Comparison of ENCODE assay signal across 18 cellular contexts in the genomic region with DNA sequence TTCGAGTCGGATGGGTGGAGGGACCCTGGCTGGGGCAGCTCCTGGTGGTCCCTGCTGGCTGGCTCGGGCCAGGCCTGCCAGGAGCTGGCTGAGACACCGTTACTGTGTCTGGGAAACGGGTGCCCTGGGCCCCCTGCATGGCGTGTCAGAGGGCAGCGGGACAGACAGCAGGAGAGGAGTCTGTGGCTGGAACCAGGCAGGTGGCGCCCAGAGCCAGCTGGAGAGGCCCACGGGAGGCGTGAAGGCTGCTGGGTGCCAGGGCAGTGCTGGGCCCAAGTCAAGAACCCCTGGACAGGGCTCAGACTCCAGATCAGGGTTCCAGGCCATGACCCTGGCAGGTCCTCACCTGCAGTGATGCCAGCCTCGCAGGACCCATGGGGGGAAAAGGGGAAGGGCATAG. TPM values are rescaled to one million over a fixed set of nuclear protein-coding genes. Genes with fewer than 3 reads are reported as not detected.
DNase-seq lines count a peak whose midpoint lies in the region; ATAC-seq and TF ChIP-seq lines count a peak whose summit lies in the region.
"Had no signal": no experiment of that assay in that cellular context is flagged by ENCODE, and none has a peak within 500 bp of the region (broad histone marks: within the 10 kb centered on the region; RNA-seq: fewer than 3 reads in every experiment).

No MANE protein-coding gene starts in this region.

- no peak for ATAC-seq in activated naive CD4-positive, alpha-beta T cell treated with anti-CD3 and anti-CD28 coated beads, Interleukin-2, amount 50 U/mL, for 72 hours
- ATAC-seq in activated naive CD8-positive, alpha-beta T cell treated with anti-CD3 and anti-CD28 coated beads, Interleukin-2, amount 10 ng/mL, durations not matched to agents 7 days and 5 days (ENCODE audit: low read depth) = no peak
- no peak for ATAC-seq in GM18909 (IDR thresholded peaks at IDR 0.05; ENCODE audit: poor library complexity, unreplicated experiment)

- CTCF ChIA-PET in PC-9 (lab: Charles Lee) = no interaction called here

- H3K9me3 ChIP-seq in PC-9 (ENCODE audit: insufficient read depth, low read depth) (no peaks in the 10 kb centered on the region), skeletal muscle satellite cell (replicated peaks; ENCODE audit: low read length) (peaks cover 17% of the 10 kb centered on the region), WERI-Rb-1 (ENCODE audit: severe bottlenecking) (peaks cover 26% of the 10 kb centered on the region)
- H3K9me3 ChIP-seq: neutrophil had no signal

- intact Hi-C loops in PC-9 (cut with micrococcal nuclease; ENCODE audit: unreplicated experiment) = no loop called here

- H3K9me3 Mint-ChIP-seq in activated naive CD4-positive, alpha-beta T cell treated with anti-CD3 and anti-CD28 coated beads, Interleukin-2, amount 50 U/mL, for 72 hours = peaks cover 0 to 8% of the 10 kb centered on the region in 2 donors
- H3K9me3 Mint-ChIP-seq in activated naive CD8-positive, alpha-beta T cell treated with anti-CD3 and anti-CD28 coated beads, Interleukin-2, amount 10 ng/mL, durations not matched to agents 7 days and 5 days = peaks cover 5% of the 10 kb centered on the region

- H3K27ac ChIP-seq in PC-9 = no peak overlapping the region
- no peak overlapping the region for H3K27ac ChIP-seq in WERI-Rb-1
- H3K27ac ChIP-seq: gastrocnemius medialis, neutrophil, suprapubic skin had no signal

- no TSS peak for BruUV-seq in PC-9 (replicated peaks; lab: Mats Ljungman, UMichigan)

- peaks cover 0 to 13% of the 10 kb centered on the region in 2 donors for H3K36me3 Mint-ChIP-seq in activated naive CD4-positive, alpha-beta T cell treated with anti-CD3 and anti-CD28 coated beads, Interleukin-2, amount 50 U/mL, for 72 hours
- H3K36me3 Mint-ChIP-seq in activated naive CD8-positive, alpha-beta T cell treated with anti-CD3 and anti-CD28 coated beads, Interleukin-2, amount 10 ng/mL, durations not matched to agents 7 days and 5 days = peaks cover 8% of the 10 kb centered on the region

- H3K9ac ChIP-seq in skeletal muscle satellite cell (ENCODE audit: low read depth, low read length) = no peak overlapping the region

- peaks cover 5% of the 10 kb centered on the region for H3K4me1 Mint-ChIP-seq in activated naive CD8-positive, alpha-beta T cell treated with anti-CD3 and anti-CD28 coated beads, Interleukin-2, amount 10 ng/mL, durations not matched to agents 7 days and 5 days
- H3K4me1 Mint-ChIP-seq: activated B cell treated with CpG ODN at 0.5 μM for 24 hours had no signal

- TF ChIP-seq CTCF in PC-9 (conservative IDR thresholded peaks at IDR 0.05) = no peak
- no peak for TF ChIP-seq CTCF in WERI-Rb-1 (IDR thresholded peaks at IDR 0.05; ENCODE audit: low read depth, low read length)

- H3K27me3 ChIP-seq in PC-9 (ENCODE audit: insufficient read depth, low read depth) = peaks cover 54% of the 10 kb centered on the region
- H3K27me3 ChIP-seq in skeletal muscle satellite cell (ENCODE audit: control insufficient read depth, insufficient read depth, low read length) = peaks cover 34% of the 10 kb centered on the region
- peaks cover 11% of the 10 kb centered on the region for H3K27me3 ChIP-seq in WERI-Rb-1 (ENCODE audit: insufficient read depth, low read depth, severe bottlenecking)

- H3F3A ChIP-seq in PC-9 (ENCODE audit: insufficient read depth, low read depth) = peaks cover 5% of the 10 kb centered on the region; the same call in 1 of the 2 replicates

- H3K27me3 Mint-ChIP-seq in activated naive CD8-positive, alpha-beta T cell treated with anti-CD3 and anti-CD28 coated beads, Interleukin-2, amount 10 ng/mL, durations not matched to agents 7 days and 5 days = peaks cover 13% of the 10 kb centered on the region

- H3K36me3 ChIP-seq in PC-9 (ENCODE audit: low read depth) (no peaks in the 10 kb centered on the region), skeletal muscle satellite cell (ENCODE audit: insufficient read depth, low read length) (no peaks in the 10 kb centered on the region), WERI-Rb-1 (no peaks in the 10 kb centered on the region)
- H3K36me3 ChIP-seq: gastrocnemius medialis, neutrophil, suprapubic skin had no signal

- no peaks in the 10 kb centered on the region for H3K9me2 ChIP-seq in PC-9 (ENCODE audit: insufficient read depth)

- peak; percentile 13 for DNase-seq in activated naive CD4-positive, alpha-beta T cell treated with Interleukin-2 at 50 U/mL for 16 hours
- DNase-seq in activated naive CD4-positive, alpha-beta T cell treated with anti-CD3 and anti-CD28 coated beads, Interleukin-2, amount 50 U/mL, for 72 hours (ENCODE audit: low spot score in 2 of 2) = no peak
- no peak for DNase-seq in PC-9
- DNase-seq in activated naive CD8-positive, alpha-beta T cell treated with anti-CD3 and anti-CD28 coated beads, Interleukin-2, amount 10 ng/mL, durations not matched to agents 7 days and 5 days = no peak
- no peak for DNase-seq in WERI-Rb-1
- DNase-seq in NCI-H2029 (lab: John Stamatoyannopoulos, UW) = no peak
- DNase-seq: activated B cell treated with CpG ODN at 0.5 μM for 24 hours, gastrocnemius medialis, left cardiac atrium, MM.1S, NCI-H146, NCI-H774, OCI-M1 had no signal

- no peak overlapping the region for H2AFZ ChIP-seq in PC-9

- H3K27ac Mint-ChIP-seq in activated naive CD4-positive, alpha-beta T cell treated with anti-CD3 and anti-CD28 coated beads, Interleukin-2, amount 50 U/mL, for 72 hours = peak overlapping the region in 1 of 2 donors; percentile 66
- H3K27ac Mint-ChIP-seq in activated naive CD8-positive, alpha-beta T cell treated with anti-CD3 and anti-CD28 coated beads, Interleukin-2, amount 10 ng/mL, durations not matched to agents 7 days and 5 days = no peak overlapping the region
- H3K27ac Mint-ChIP-seq: activated B cell treated with CpG ODN at 0.5 μM for 24 hours, HFFc6 had no signal

- H3K79me2 ChIP-seq in PC-9 (ENCODE audit: low read depth) = no peaks in the 10 kb centered on the region

- peak overlapping the region; percentile 82 for H3K4me2 ChIP-seq in PC-9
- H3K4me2 ChIP-seq in skeletal muscle satellite cell (ENCODE audit: low read length) = peak overlapping the region; percentile 66

- H4K20me1 ChIP-seq in PC-9 (ENCODE audit: insufficient read depth) = no peaks in the 10 kb centered on the region

- POLR2A ChIA-PET in PC-9 (lab: Charles Lee; ENCODE audit: unreplicated experiment) = no interaction called here
- POLR2A ChIA-PET in activated naive CD8-positive, alpha-beta T cell treated with anti-CD3 and anti-CD28 coated beads, Interleukin-2, amount 10 ng/mL, durations not matched to agents 7 days and 5 days (lab: Charles Lee) = no interaction called here

- H3K4me1 ChIP-seq in PC-9 (replicated peaks; ENCODE audit: insufficient read depth) (peaks cover 27% of the 10 kb centered on the region), skeletal muscle satellite cell (ENCODE audit: control insufficient read depth, insufficient read depth, low read length) (peaks cover 20% of the 10 kb centered on the region)
- H3K4me1 ChIP-seq: gastrocnemius medialis had no signal

- H3K4me3 ChIP-seq in PC-9 (peak overlapping the region; percentile 44; the same call in 1 of the 2 replicates), skeletal muscle satellite cell (ENCODE audit: low read length) (no peak overlapping the region), WERI-Rb-1 (ENCODE audit: low read depth, low read length) (no peak overlapping the region)

- peak overlapping the region; percentile 41 for H3K4me3 Mint-ChIP-seq in activated naive CD8-positive, alpha-beta T cell treated with anti-CD3 and anti-CD28 coated beads, Interleukin-2, amount 10 ng/mL, durations not matched to agents 7 days and 5 days
- H3K4me3 Mint-ChIP-seq: activated B cell treated with CpG ODN at 0.5 μM for 24 hours, HFFc6 had no signal

RNA-seq across cellular contexts. Expression of gene SOX8, which starts 16.6 kb away (rescaled TPM):
- 1 to 10 TPM in 1 of 2 donors, under 1 TPM in 1; 0.43 to 5.9 TPM for total RNA-seq in activated naive CD4-positive, alpha-beta T cell treated with anti-CD3 and anti-CD28 coated beads, Interleukin-2, amount 50 U/mL, for 72 hours
- not detected in 2 replicates for total RNA-seq in PC-9 (2021)
- under 1 TPM; 0.50 to 0.60 TPM for total RNA-seq in activated naive CD8-positive, alpha-beta T cell treated with anti-CD3 and anti-CD28 coated beads, Interleukin-2, amount 10 ng/mL, durations not matched to agents 7 days and 5 days
- 1.5 and 2.0 TPM in 2 replicates for total RNA-seq in skeletal muscle satellite cell (2012; rRNA removed)

RNA-seq across cellular contexts. Expression of gene LMF1, which starts 27.4 kb away (rescaled TPM):
- 10 to 100 TPM; 13.0 to 19.1 TPM for total RNA-seq in activated naive CD4-positive, alpha-beta T cell treated with anti-CD3 and anti-CD28 coated beads, Interleukin-2, amount 50 U/mL, for 72 hours
- 31.3 and 35.6 TPM in 2 replicates for total RNA-seq in PC-9 (2021)
- 10 to 100 TPM; 26.6 to 31.3 TPM for total RNA-seq in activated naive CD8-positive, alpha-beta T cell treated with anti-CD3 and anti-CD28 coated beads, Interleukin-2, amount 10 ng/mL, durations not matched to agents 7 days and 5 days
- total RNA-seq in skeletal muscle satellite cell (2012; rRNA removed) = 7.6 and 13.3 TPM in 2 replicates
